In genomic region chr3:13083898-13084297, GRCh38 we compare ENCODE assay signal across 21 cellular contexts. TPM values are rescaled to one million over a fixed set of nuclear protein-coding genes. Genes with fewer than 3 reads are reported as not detected.
DNase-seq lines count a peak whose midpoint lies in the region; ATAC-seq and TF ChIP-seq lines count a peak whose summit lies in the region.
"Had no signal": no experiment of that assay in that cellular context is flagged by ENCODE, and none has a peak within 500 bp of the region (broad histone marks: within the 10 kb centered on the region; RNA-seq: fewer than 3 reads in every experiment).

No MANE protein-coding gene starts in this region.

- ATAC-seq in GM18505 (IDR thresholded peaks at IDR 0.05; ENCODE audit: unreplicated experiment) (peak; percentile 63), GM21529 (IDR thresholded peaks at IDR 0.05; ENCODE audit: unreplicated experiment) (peak; percentile 66), HG03432 (IDR thresholded peaks at IDR 0.05; ENCODE audit: unreplicated experiment) (peak; percentile 47)
- ATAC-seq: GM23338, K562 had no signal

- TF ChIP-seq CTCF in neural crest cell (conservative IDR thresholded peaks at IDR 0.05): no peak

- H3K4me3 Mint-ChIP-seq in neural crest cell: no peak overlapping the region
- H3K4me3 Mint-ChIP-seq in activated CD4-positive, alpha-beta T cell treated with anti-CD3 and anti-CD28 coated beads, Interleukin-2, amount 10 ng/mL, durations not matched to agents 24 days and 14 days: no peak overlapping the region
- H3K4me3 Mint-ChIP-seq: activated CD4-positive, alpha-beta memory T cell treated with anti-CD3 and anti-CD28 coated beads for 36 hours; brain; GM23338; immature natural killer cell had no signal

- H3K9me3 Mint-ChIP-seq in neural crest cell: no peaks in the 10 kb centered on the region
- H3K9me3 Mint-ChIP-seq in activated CD4-positive, alpha-beta T cell treated with anti-CD3 and anti-CD28 coated beads, Interleukin-2, amount 10 ng/mL, durations not matched to agents 24 days and 14 days: no peaks in the 10 kb centered on the region
- H3K9me3 Mint-ChIP-seq: activated CD4-positive, alpha-beta memory T cell treated with anti-CD3 and anti-CD28 coated beads for 36 hours; GM23338 had no signal

- intact Hi-C loops in activated CD4-positive, alpha-beta T cell treated with anti-CD3 and anti-CD28 coated beads, Interleukin-2, amount 10 ng/mL, durations not matched to agents 24 days and 14 days (cut with micrococcal nuclease): no loop called here

- no peaks in the 10 kb centered on the region for H3K36me3 Mint-ChIP-seq in neural crest cell (ENCODE audit: low read depth)
- H3K36me3 Mint-ChIP-seq in activated CD4-positive, alpha-beta T cell treated with anti-CD3 and anti-CD28 coated beads, Interleukin-2, amount 10 ng/mL, durations not matched to agents 24 days and 14 days (ENCODE audit: low read depth): no peaks in the 10 kb centered on the region
- H3K36me3 Mint-ChIP-seq: activated CD4-positive, alpha-beta memory T cell treated with anti-CD3 and anti-CD28 coated beads for 36 hours; brain; immature natural killer cell had no signal

- H3K27ac Mint-ChIP-seq in neural crest cell (ENCODE audit: unreplicated experiment): peak overlapping the region; percentile 12
- H3K27ac Mint-ChIP-seq in activated CD4-positive, alpha-beta T cell treated with anti-CD3 and anti-CD28 coated beads, Interleukin-2, amount 10 ng/mL, durations not matched to agents 24 days and 14 days: no peak overlapping the region
- H3K27ac Mint-ChIP-seq: activated CD4-positive, alpha-beta memory T cell treated with anti-CD3 and anti-CD28 coated beads for 36 hours; GM23338; immature natural killer cell had no signal

- DNase-seq in neural crest cell (ENCODE audit: low read depth, low spot score): no peak
- no peak for DNase-seq in foreskin melanocyte
- DNase-seq in iPS-NIHi11 (ENCODE audit: low spot score): no peak
- DNase-seq in mesenteric fat pad (ENCODE audit: low spot score): no peak
- DNase-seq in activated CD4-positive, alpha-beta T cell treated with anti-CD3 and anti-CD28 coated beads, Interleukin-2, amount 10 ng/mL, durations not matched to agents 24 days and 14 days: no peak
- DNase-seq: activated CD4-positive, alpha-beta memory T cell treated with anti-CD3 and anti-CD28 coated beads for 36 hours; activated gamma-delta T cell; effector CD4-positive, alpha-beta T cell; immature natural killer cell; NCI-H146; NCI-H526; SHP77; stimulated activated CD4-positive, alpha-beta T cell treated with anti-CD3 and anti-CD28 coated beads, Interleukin-2, amount 100 ng/mL, for 48 hours; stimulated activated naive CD4-positive, alpha-beta T cell; T1000 had no signal

- no peaks in the 10 kb centered on the region for H3K27me3 Mint-ChIP-seq in neural crest cell (ENCODE audit: low read depth)
- H3K27me3 Mint-ChIP-seq in activated CD4-positive, alpha-beta T cell treated with anti-CD3 and anti-CD28 coated beads, Interleukin-2, amount 10 ng/mL, durations not matched to agents 24 days and 14 days: peaks cover 16% of the 10 kb centered on the region
- H3K27me3 Mint-ChIP-seq: activated CD4-positive, alpha-beta memory T cell treated with anti-CD3 and anti-CD28 coated beads for 36 hours had no signal

- H3K4me1 Mint-ChIP-seq in neural crest cell: peaks cover 8% of the 10 kb centered on the region
- H3K4me1 Mint-ChIP-seq in activated CD4-positive, alpha-beta T cell treated with anti-CD3 and anti-CD28 coated beads, Interleukin-2, amount 10 ng/mL, durations not matched to agents 24 days and 14 days: peaks cover 5% of the 10 kb centered on the region

- no peak for TF ChIP-seq POLR2A in GM18505 (IDR thresholded peaks at IDR 0.05; ENCODE audit: borderline replicate concordance, extremely low read depth, insufficient read depth, insufficient read length)

RNA-seq across cellular contexts. Expression of gene IQSEC1, which starts 10.7 kb away (rescaled TPM):
- 31.3 and 32.1 TPM in 2 replicates for total RNA-seq in neural crest cell
- 70.1 TPM for total RNA-seq in mesenteric fat pad
- 22.5 TPM in 2 replicates for total RNA-seq in activated CD4-positive, alpha-beta T cell treated with anti-CD3 and anti-CD28 coated beads, Interleukin-2, amount 10 ng/mL, durations not matched to agents 24 days and 14 days
